Comparison of ENCODE assay signal across 8 cellular contexts in genomic region chr9:470795-471194, GRCh38. TPM values are rescaled to one million over a fixed set of nuclear protein-coding genes. Genes with fewer than 3 reads are reported as not detected.
DNase-seq lines count a peak whose midpoint lies in the region; ATAC-seq lines count a peak whose summit lies in the region.

No MANE protein-coding gene starts in this region.

- H3K9me3 Mint-ChIP-seq in activated T-cell treated with anti-CD3 and anti-CD28 coated beads, Interleukin-2, amount 50 U/mL, for 24 hours = no peaks in the 10 kb centered on the region
- H3K9me3 Mint-ChIP-seq in activated naive CD8-positive, alpha-beta T cell treated with anti-CD3 and anti-CD28 coated beads, Interleukin-2, amount 10 ng/mL, durations not matched to agents 7 days and 5 days = no peaks in the 10 kb centered on the region

- peaks cover 26% of the 10 kb centered on the region for H3K36me3 Mint-ChIP-seq in activated T-cell treated with anti-CD3 and anti-CD28 coated beads, Interleukin-2, amount 50 U/mL, for 24 hours (ENCODE audit: low read depth)
- H3K36me3 Mint-ChIP-seq in activated naive CD8-positive, alpha-beta T cell treated with anti-CD3 and anti-CD28 coated beads, Interleukin-2, amount 10 ng/mL, durations not matched to agents 7 days and 5 days = peaks cover 5% of the 10 kb centered on the region

- no peak for ATAC-seq in activated naive CD8-positive, alpha-beta T cell treated with anti-CD3 and anti-CD28 coated beads, Interleukin-2, amount 10 ng/mL, durations not matched to agents 7 days and 5 days (ENCODE audit: low read depth)
- ATAC-seq in left lobe of liver (peak; percentile 14), GM19455 (IDR thresholded peaks at IDR 0.05; ENCODE audit: unreplicated experiment) (no peak), HG03159 (IDR thresholded peaks at IDR 0.05; ENCODE audit: unreplicated experiment) (no peak)

- peak overlapping the region; percentile 66 for H3K4me3 ChIP-seq in thymus (ENCODE audit: low read length)

- H3K4me3 Mint-ChIP-seq in activated T-cell treated with anti-CD3 and anti-CD28 coated beads, Interleukin-2, amount 50 U/mL, for 24 hours = peak overlapping the region; percentile 89
- peak overlapping the region; percentile 95 for H3K4me3 Mint-ChIP-seq in activated naive CD8-positive, alpha-beta T cell treated with anti-CD3 and anti-CD28 coated beads, Interleukin-2, amount 10 ng/mL, durations not matched to agents 7 days and 5 days

- peak overlapping the region; percentile 96 for H3K27ac Mint-ChIP-seq in activated T-cell treated with anti-CD3 and anti-CD28 coated beads, Interleukin-2, amount 50 U/mL, for 24 hours
- H3K27ac Mint-ChIP-seq in activated naive CD8-positive, alpha-beta T cell treated with anti-CD3 and anti-CD28 coated beads, Interleukin-2, amount 10 ng/mL, durations not matched to agents 7 days and 5 days = peak overlapping the region; percentile 96

- peaks cover 7% of the 10 kb centered on the region for H3K4me1 ChIP-seq in thymus (ENCODE audit: control insufficient read depth, insufficient read depth, low read length)

- DNase-seq in activated T-cell treated with anti-CD3 and anti-CD28 coated beads, Interleukin-2, amount 50 U/mL, for 24 hours = no peak
- DNase-seq in activated T-cell treated with anti-CD3 and anti-CD28 coated beads for 4 hours (no peak), left lobe of liver (ENCODE audit: low spot score) (no peak), middle frontal gyrus (ENCODE audit: extremely low spot score, low spot score) (no peak)
- no peak for DNase-seq in activated naive CD8-positive, alpha-beta T cell treated with anti-CD3 and anti-CD28 coated beads, Interleukin-2, amount 10 ng/mL, durations not matched to agents 7 days and 5 days

- peaks cover 32% of the 10 kb centered on the region for H3K4me1 Mint-ChIP-seq in activated T-cell treated with anti-CD3 and anti-CD28 coated beads, Interleukin-2, amount 50 U/mL, for 24 hours (ENCODE audit: low read depth)
- peaks cover 26% of the 10 kb centered on the region for H3K4me1 Mint-ChIP-seq in activated naive CD8-positive, alpha-beta T cell treated with anti-CD3 and anti-CD28 coated beads, Interleukin-2, amount 10 ng/mL, durations not matched to agents 7 days and 5 days

- no peak overlapping the region for H3K27ac ChIP-seq in thymus (ENCODE audit: low read depth)

- WGBS in thymus = 90% methylated on average over 1 of the region's 1 CpG

- POLR2A ChIA-PET in activated naive CD8-positive, alpha-beta T cell treated with anti-CD3 and anti-CD28 coated beads, Interleukin-2, amount 10 ng/mL, durations not matched to agents 7 days and 5 days (lab: Charles Lee) = interaction anchor here (0.9 kb wide), 1 partner anchor 10 kb away, joined by 4 read pairs; no protein-coding TSS in a partner anchor

- no peaks in the 10 kb centered on the region for H3K9me3 ChIP-seq in thymus (ENCODE audit: control insufficient read depth)

- no peaks in the 10 kb centered on the region for H3K27me3 ChIP-seq in thymus (ENCODE audit: control insufficient read depth, insufficient read depth)

- no peaks in the 10 kb centered on the region for H3K27me3 Mint-ChIP-seq in activated T-cell treated with anti-CD3 and anti-CD28 coated beads, Interleukin-2, amount 50 U/mL, for 24 hours
- no peaks in the 10 kb centered on the region for H3K27me3 Mint-ChIP-seq in activated naive CD8-positive, alpha-beta T cell treated with anti-CD3 and anti-CD28 coated beads, Interleukin-2, amount 10 ng/mL, durations not matched to agents 7 days and 5 days

- H3K36me3 ChIP-seq in thymus (ENCODE audit: control insufficient read depth, insufficient read depth) = no peaks in the 10 kb centered on the region

RNA-seq across cellular contexts. Expression of gene KANK1, which starts 33.7 kb away (rescaled TPM):
- 1 to 10 TPM; 4.1 to 4.3 TPM for total RNA-seq in activated naive CD8-positive, alpha-beta T cell treated with anti-CD3 and anti-CD28 coated beads, Interleukin-2, amount 10 ng/mL, durations not matched to agents 7 days and 5 days
- 66.4 TPM for total RNA-seq in left lobe of liver
- polyA plus RNA-seq in thymus = 13.5 TPM

Comparison
In these comparisons a context has a peak if more than half of its experiments do, and no peak if none do; other contexts are left out.
1. RNA of gene KANK1, which starts 33.7 kb away (total RNA-seq): 66.4 TPM in left lobe of liver (single experiment); 4.1 to 4.3 TPM in activated naive CD8-positive, alpha-beta T cell treated with anti-CD3 and anti-CD28 coated beads, Interleukin-2, amount 10 ng/mL, durations not matched to agents 7 days and 5 days; every median in the first group is over 10 times any median in the second.